Comparison of ENCODE assay signal across 8 cellular contexts in the genomic region with DNA sequence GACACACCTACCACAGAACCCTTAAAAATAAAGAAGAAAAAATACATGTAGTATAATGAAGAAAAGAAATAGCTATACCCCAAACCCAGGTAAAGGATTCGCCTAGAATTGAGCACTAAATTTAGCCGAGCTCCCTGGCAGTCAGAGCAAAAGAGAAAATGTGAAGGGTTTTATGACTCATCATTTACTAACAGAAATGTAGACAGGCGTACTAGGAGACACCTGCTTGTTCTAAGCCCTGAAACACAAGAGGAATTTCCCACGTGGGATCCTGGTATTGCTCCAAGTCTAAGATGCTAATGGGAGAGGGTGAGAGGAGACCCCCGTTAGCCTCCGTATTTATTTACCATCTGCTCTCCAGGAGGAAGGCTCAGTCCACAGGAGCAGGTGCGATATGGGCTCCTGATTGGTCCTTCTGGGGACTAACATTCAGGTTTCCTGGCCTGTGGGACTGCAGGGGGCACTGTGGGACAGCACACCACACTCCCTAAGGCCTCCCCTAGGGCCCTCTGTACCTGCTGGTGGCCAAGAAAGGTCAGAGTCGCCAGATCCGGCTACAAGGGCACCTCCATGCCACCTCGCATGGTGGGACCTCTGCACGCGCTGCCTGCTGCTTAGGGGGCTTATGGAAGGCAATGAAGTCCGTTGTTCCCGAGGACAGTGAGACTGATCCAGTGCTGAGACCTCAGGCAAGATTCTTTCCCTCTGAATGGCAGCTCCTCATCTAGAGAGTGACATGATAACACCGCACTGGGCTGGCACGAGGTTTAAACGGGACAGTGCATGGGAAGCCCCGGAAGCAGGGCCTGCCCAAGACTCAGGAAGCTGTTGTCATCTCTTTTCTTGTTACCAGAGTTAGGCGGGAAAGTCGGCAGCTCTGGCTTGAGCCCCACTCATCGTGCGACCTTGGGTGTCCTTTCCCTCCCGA. TPM values are rescaled to one million over a fixed set of nuclear protein-coding genes. Genes with fewer than 3 reads are reported as not detected.
DNase-seq lines count a peak whose midpoint lies in the region; ATAC-seq and TF ChIP-seq lines count a peak whose summit lies in the region.

No MANE protein-coding gene starts in this region.

- TF ChIP-seq CTCF in HFFc6 (IDR thresholded peaks at IDR 0.05), result peak; percentile 75
- peak; percentile 25 for TF ChIP-seq CTCF in thoracic aorta (IDR thresholded peaks at IDR 0.05)

- no peak overlapping the region for H3K27ac Mint-ChIP-seq in HFFc6
- H3K27ac Mint-ChIP-seq in activated naive CD8-positive, alpha-beta T cell treated with anti-CD3 and anti-CD28 coated beads, Interleukin-2, amount 50 U/mL, for 24 hours, result no peak overlapping the region
- H3K27ac Mint-ChIP-seq in naive thymus-derived CD4-positive, alpha-beta T cell, result no peak overlapping the region

- H3K27me3 Mint-ChIP-seq in HFFc6 (ENCODE audit: insufficient read depth), result peaks cover 7% of the 10 kb centered on the region
- no peaks in the 10 kb centered on the region for H3K27me3 Mint-ChIP-seq in activated naive CD8-positive, alpha-beta T cell treated with anti-CD3 and anti-CD28 coated beads, Interleukin-2, amount 50 U/mL, for 24 hours
- H3K27me3 Mint-ChIP-seq in naive thymus-derived CD4-positive, alpha-beta T cell, result peaks cover 0 to 6% (median 4%) of the 10 kb centered on the region in 5 donors

- H3K9me3 Mint-ChIP-seq in HFFc6, result peaks cover 4% of the 10 kb centered on the region; the same call in 1 of the 2 replicates
- no peaks in the 10 kb centered on the region for H3K9me3 Mint-ChIP-seq in activated naive CD8-positive, alpha-beta T cell treated with anti-CD3 and anti-CD28 coated beads, Interleukin-2, amount 50 U/mL, for 24 hours
- H3K9me3 Mint-ChIP-seq in naive thymus-derived CD4-positive, alpha-beta T cell, result no peaks in the 10 kb centered on the region

- no peaks in the 10 kb centered on the region for H3K9me3 ChIP-seq in thoracic aorta
- H3K9me3 ChIP-seq in naive thymus-derived CD4-positive, alpha-beta T cell (ENCODE audit: control insufficient read depth in 2 of 3, low read length in 3 of 3), result no peaks in the 10 kb centered on the region

- 0 out of 2 replicates have a peak, but pooled peaks cover 4% of the 10 kb centered on the region for H3K4me1 Mint-ChIP-seq in HFFc6 (ENCODE audit: low read depth)
- H3K4me1 Mint-ChIP-seq in activated naive CD8-positive, alpha-beta T cell treated with anti-CD3 and anti-CD28 coated beads, Interleukin-2, amount 50 U/mL, for 24 hours, result no peaks in the 10 kb centered on the region
- no peaks in the 10 kb centered on the region for H3K4me1 Mint-ChIP-seq in naive thymus-derived CD4-positive, alpha-beta T cell

- intact Hi-C loops in naive thymus-derived CD4-positive, alpha-beta T cell (cut with micrococcal nuclease), result no loop called here

- CTCF ChIA-PET in naive thymus-derived CD4-positive, alpha-beta T cell (lab: Charles Lee), result interaction anchor here (1.1 kb wide), 1 partner anchor 219 kb away, joined by 4 read pairs; no protein-coding TSS in a partner anchor

- H3K27ac ChIP-seq in thoracic aorta, result no peak overlapping the region
- no peak overlapping the region for H3K27ac ChIP-seq in naive thymus-derived CD4-positive, alpha-beta T cell (ENCODE audit: low read depth, low read length)

- H3K4me3 Mint-ChIP-seq in HFFc6, result no peak overlapping the region
- H3K4me3 Mint-ChIP-seq in activated naive CD8-positive, alpha-beta T cell treated with anti-CD3 and anti-CD28 coated beads, Interleukin-2, amount 50 U/mL, for 24 hours, result no peak overlapping the region
- no peak overlapping the region for H3K4me3 Mint-ChIP-seq in naive thymus-derived CD4-positive, alpha-beta T cell

- no peaks in the 10 kb centered on the region for H3K4me1 ChIP-seq in thoracic aorta (ENCODE audit: control insufficient read depth in 1 of 2, low read depth in 2 of 2)
- H3K4me1 ChIP-seq in naive thymus-derived CD4-positive, alpha-beta T cell (ENCODE audit: control insufficient read depth in 2 of 2, insufficient read depth in 2 of 2, low read length in 2 of 2), result no peaks in the 10 kb centered on the region

- POLR2A ChIA-PET in naive thymus-derived CD4-positive, alpha-beta T cell (lab: Charles Lee), result no interaction called here

- H3K27me3 ChIP-seq in thoracic aorta (replicated peaks; ENCODE audit: insufficient read depth), result no peaks in the 10 kb centered on the region
- H3K27me3 ChIP-seq in naive thymus-derived CD4-positive, alpha-beta T cell (ENCODE audit: control insufficient read depth in 2 of 2, insufficient read depth in 2 of 2, low read length in 2 of 2), result no peaks in the 10 kb centered on the region

- ATAC-seq in activated naive CD8-positive, alpha-beta T cell treated with anti-CD3 and anti-CD28 coated beads, Interleukin-2, amount 50 U/mL, for 24 hours, result peak; percentile 67
- no peak for ATAC-seq in thoracic aorta (ENCODE audit: insufficient number of reproducible peaks, low FRiP score, low read depth)
- no peak for ATAC-seq in naive thymus-derived CD4-positive, alpha-beta T cell

- DNase-seq in stimulated activated CD4-positive, alpha-beta T cell treated with anti-CD3 and anti-CD28 coated beads, Interleukin-15, amount 100 ng/mL, for 24 hours, result peak; percentile 34
- DNase-seq in stimulated activated CD4-positive, alpha-beta T cell treated with anti-CD3 and anti-CD28 coated beads, Interleukin-12 subunit alpha, Interleukin-12 subunit beta, amount 100 ng/mL, for 4 hours, result no peak
- peak; percentile 22 for DNase-seq in HFFc6
- DNase-seq in NCI-H2196 treated with DMSO at 0.1 percent for 48 hours (lab: John Stamatoyannopoulos, UW; ENCODE audit: unreplicated experiment), result peak; percentile 83
- peak; percentile 23 for DNase-seq in activated naive CD8-positive, alpha-beta T cell treated with anti-CD3 and anti-CD28 coated beads, Interleukin-2, amount 50 U/mL, for 24 hours
- peak; percentile 57 for DNase-seq in iPS DF 19.7 (ENCODE audit: low read depth, low spot score)
- no peak for DNase-seq in thoracic aorta (ENCODE audit: low spot score)
- no peak for DNase-seq in naive thymus-derived CD4-positive, alpha-beta T cell

- H3K36me3 Mint-ChIP-seq in HFFc6 (ENCODE audit: low read depth), result no peaks in the 10 kb centered on the region
- no peaks in the 10 kb centered on the region for H3K36me3 Mint-ChIP-seq in activated naive CD8-positive, alpha-beta T cell treated with anti-CD3 and anti-CD28 coated beads, Interleukin-2, amount 50 U/mL, for 24 hours (ENCODE audit: low read depth)
- H3K36me3 Mint-ChIP-seq in naive thymus-derived CD4-positive, alpha-beta T cell, result no peaks in the 10 kb centered on the region

- no peaks in the 10 kb centered on the region for H3K36me3 ChIP-seq in thoracic aorta
- H3K36me3 ChIP-seq in naive thymus-derived CD4-positive, alpha-beta T cell (ENCODE audit: control insufficient read depth in 2 of 3, insufficient read depth in 3 of 3, low read length in 3 of 3), result no peaks in the 10 kb centered on the region

- no peak overlapping the region for H3K4me3 ChIP-seq in thoracic aorta
- H3K4me3 ChIP-seq in naive thymus-derived CD4-positive, alpha-beta T cell (ENCODE audit: low read length), result no peak overlapping the region

RNA-seq across cellular contexts. Expression of gene KCNC1, which starts 25.8 kb away (rescaled TPM):
- total RNA-seq in HFFc6 (2021; fragmentation: NEBNext Ultra II Directional; extraction: Animal tissue kit (Norgen Biotek cat#: 25700)), result not detected
- total RNA-seq in thoracic aorta, result not detected
- total RNA-seq in naive thymus-derived CD4-positive, alpha-beta T cell, result not detected
- not detected for polyA plus RNA-seq in naive thymus-derived CD4-positive, alpha-beta T cell

RNA-seq across cellular contexts. Expression of gene MYOD1, which starts 41.0 kb away (rescaled TPM):
- not detected for total RNA-seq in HFFc6 (2021; fragmentation: NEBNext Ultra II Directional; extraction: Animal tissue kit (Norgen Biotek cat#: 25700))
- total RNA-seq in thoracic aorta, result not detected
- total RNA-seq in naive thymus-derived CD4-positive, alpha-beta T cell, result not detected
- not detected for polyA plus RNA-seq in naive thymus-derived CD4-positive, alpha-beta T cell

Comparison
In these comparisons a context has a peak if more than half of its experiments do, and no peak if none do; other contexts are left out.
1. DNase-seq: peak in stimulated activated CD4-positive, alpha-beta T cell treated with anti-CD3 and anti-CD28 coated beads, Interleukin-15, amount 100 ng/mL, for 24 hours (single experiment), HFFc6 (single experiment), NCI-H2196 treated with DMSO at 0.1 percent for 48 hours (single experiment), activated naive CD8-positive, alpha-beta T cell treated with anti-CD3 and anti-CD28 coated beads, Interleukin-2, amount 50 U/mL, for 24 hours (single experiment) and iPS DF 19.7 (single experiment); none in stimulated activated CD4-positive, alpha-beta T cell treated with anti-CD3 and anti-CD28 coated beads, Interleukin-12 subunit alpha, Interleukin-12 subunit beta, amount 100 ng/mL, for 4 hours (single experiment), thoracic aorta (single experiment) and naive thymus-derived CD4-positive, alpha-beta T cell (0 of 9).